ENCODE assay signal across 8 cellular contexts in genomic region chrX:110003167-110004156, GRCh38. TPM values are rescaled to one million over a fixed set of nuclear protein-coding genes. Genes with fewer than 3 reads are reported as not detected.
DNase-seq lines count a peak whose midpoint lies in the region; ATAC-seq and TF ChIP-seq lines count a peak whose summit lies in the region.

No MANE protein-coding gene starts in this region.

- H3K36me3 Mint-ChIP-seq in T-helper 17 cell (ENCODE audit: low read depth), result peaks cover 2% of the 10 kb centered on the region
- peaks cover 0 to 7% (median 0%) of the 10 kb centered on the region in 3 donors for H3K36me3 Mint-ChIP-seq in naive thymus-derived CD8-positive, alpha-beta T cell

- POLR2A ChIA-PET in naive thymus-derived CD8-positive, alpha-beta T cell (lab: Charles Lee), result no interaction called here

- ATAC-seq in T-helper 17 cell, result no peak
- ATAC-seq in naive thymus-derived CD8-positive, alpha-beta T cell, result no peak
- no peak for ATAC-seq in HG03095 (IDR thresholded peaks at IDR 0.05; ENCODE audit: unreplicated experiment)

- H3K4me3 Mint-ChIP-seq in T-helper 17 cell, result peak overlapping the region; percentile 96
- H3K4me3 Mint-ChIP-seq in naive thymus-derived CD8-positive, alpha-beta T cell, result peak overlapping the region; percentile 82 to 95 (median 88)

- TF ChIP-seq CTCF in HFF-Myc (IDR thresholded peaks at IDR 0.05; ENCODE audit: low read depth, low read length, missing control alignments), result no peak

- DNase-seq in ELF-1 (ENCODE audit: low read depth, low spot score), result peak; percentile 44
- no peak for DNase-seq in HFF-Myc (ENCODE audit: extremely low read depth, low read depth)
- DNase-seq in T-helper 17 cell, result no peak
- no peak for DNase-seq in epithelial cell of prostate (ENCODE audit: low read depth, low spot score)
- DNase-seq in naive thymus-derived CD8-positive, alpha-beta T cell, result peak in 3 of 10 donors; percentile 6 to 18 (median 6)
- DNase-seq in NCI-H1694 (lab: John Stamatoyannopoulos, UW), result no peak
- no peak for DNase-seq in SW 1271 (lab: John Stamatoyannopoulos, UW)

- H3K9me3 Mint-ChIP-seq in naive thymus-derived CD8-positive, alpha-beta T cell, result peaks cover 0 to 4% (median 0%) of the 10 kb centered on the region in 9 donors

- peak overlapping the region; percentile 89 for H3K27ac Mint-ChIP-seq in T-helper 17 cell
- peak overlapping the region in 9 of 10 donors; percentile 48 to 94 (median 60) for H3K27ac Mint-ChIP-seq in naive thymus-derived CD8-positive, alpha-beta T cell

- H3K4me3 ChIP-seq in HFF-Myc (replicated peaks; ENCODE audit: low read depth, low read length), result peak overlapping the region; percentile 48

- no peaks in the 10 kb centered on the region for H3K27me3 Mint-ChIP-seq in T-helper 17 cell
- H3K27me3 Mint-ChIP-seq in naive thymus-derived CD8-positive, alpha-beta T cell, result no peaks in the 10 kb centered on the region

- H3K27ac ChIP-seq in epithelial cell of prostate, result peak overlapping the region; percentile 54

- H3K9me3 ChIP-seq in T-helper 17 cell (ENCODE audit: control insufficient read depth, low read length, poor library complexity, severe bottlenecking), result no peaks in the 10 kb centered on the region

- peaks cover 24% of the 10 kb centered on the region for H3K4me1 Mint-ChIP-seq in T-helper 17 cell
- peaks cover 23 to 55% (median 52%) of the 10 kb centered on the region in 4 donors for H3K4me1 Mint-ChIP-seq in naive thymus-derived CD8-positive, alpha-beta T cell

RNA-seq across cellular contexts. Expression of gene TMEM164, which starts 0.5 kb away (rescaled TPM):
- total RNA-seq in T-helper 17 cell, result 10 to 100 TPM; 15.1 to 32.7 TPM
- total RNA-seq in naive thymus-derived CD8-positive, alpha-beta T cell, result 10 to 100 TPM; 15.3 to 18.3 TPM
- polyA plus RNA-seq in naive thymus-derived CD8-positive, alpha-beta T cell, result 1 to 10 TPM in 1 of 3 donors, under 1 TPM in 2; 0.66 to 1.4 (median 0.74) TPM
